Comparison of ENCODE assay signal across 11 cellular contexts in the genomic region with DNA sequence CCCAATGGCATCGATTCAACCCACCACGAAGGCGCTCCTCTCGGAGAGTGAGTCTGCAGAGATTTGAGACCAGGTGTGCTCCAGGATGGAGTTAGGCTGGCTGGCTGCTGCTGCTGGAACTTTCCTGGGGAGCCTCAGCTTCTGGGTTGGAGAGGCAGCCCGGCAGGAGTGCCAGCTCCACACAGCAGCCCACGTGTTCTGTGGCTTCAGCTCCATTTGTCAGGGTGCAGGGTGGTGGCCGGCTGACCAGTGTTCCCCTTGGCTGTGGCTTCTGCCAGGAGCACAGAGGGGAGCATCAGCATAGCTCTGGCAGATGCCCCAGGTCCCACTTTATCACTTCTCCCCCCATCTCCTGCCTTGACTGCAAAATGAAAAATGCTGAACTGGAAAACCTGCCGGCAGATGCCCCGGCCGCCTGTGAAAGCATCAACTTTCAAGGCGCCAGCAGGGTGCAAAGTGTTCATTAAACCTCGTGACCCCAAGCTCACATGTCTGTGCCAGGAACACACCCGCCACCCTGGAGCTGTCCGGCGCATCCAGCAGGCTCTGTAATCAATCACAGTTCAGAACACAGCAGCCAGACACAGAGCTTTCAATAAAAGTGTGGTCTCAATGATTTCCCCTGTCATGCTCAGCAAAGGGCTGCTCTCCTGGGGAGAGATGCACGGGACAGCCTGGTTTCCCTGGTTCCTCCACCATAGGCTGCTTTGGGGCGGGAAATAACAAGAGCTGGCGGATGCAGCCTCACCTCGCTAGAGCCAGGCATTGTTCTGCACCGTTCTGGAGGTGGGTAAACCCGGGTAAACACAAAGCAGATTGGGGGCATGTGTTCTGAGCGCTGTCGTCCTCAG.
DNase-seq lines count a peak whose midpoint lies in the region; ATAC-seq and TF ChIP-seq lines count a peak whose summit lies in the region.
"Had no signal": no experiment of that assay in that cellular context is flagged by ENCODE, and none has a peak within 500 bp of the region (broad histone marks: within the 10 kb centered on the region; RNA-seq: fewer than 3 reads in every experiment).

No MANE protein-coding gene starts in this region.

- no peak overlapping the region for H3K27ac ChIP-seq in HEK293 (ENCODE audit: extremely low read depth, low read depth, low read length)
- H3K27ac ChIP-seq in tibial artery: no peak overlapping the region

- H3K4me3 ChIP-seq in HEK293 (ENCODE audit: low read depth, low read length): no peak overlapping the region
- H3K4me3 ChIP-seq in tibial artery: no peak overlapping the region
- H3K4me3 ChIP-seq: smooth muscle cell had no signal

- POLR2A ChIA-PET in HEK293 (lab: Yijun Ruan, JAX): interaction anchor here (0.5 kb wide), 1 partner anchor 12 kb away, joined by 3 read pairs; no protein-coding TSS in a partner anchor

- CTCF ChIA-PET in HEK293 (lab: Yijun Ruan, JAX): interaction anchor here (0.6 to 1.9 kb wide), 10 partner anchors 11 to 275 kb away, joined by 3 to 7 read pairs (median 4); a partner anchor contains a TSS

- peak; percentile 37 for DNase-seq in COLO668 (lab: John Stamatoyannopoulos, UW; ENCODE audit: unreplicated experiment)
- DNase-seq in NCI-H748 treated with DMSO at 0.1 percent for 48 hours (lab: John Stamatoyannopoulos, UW): peak; percentile 89
- peak; percentile 83 for DNase-seq in left kidney (ENCODE audit: low read depth, low spot score)
- DNase-seq in NK-92 (lab: John Stamatoyannopoulos, UW; ENCODE audit: unreplicated experiment): no peak
- DNase-seq in activated CD4-positive, alpha-beta T cell treated with anti-CD3 and anti-CD28 coated beads, Interleukin-2, amount 50 U/mL, for 1 hour: no peak
- no peak for DNase-seq in tibial artery
- DNase-seq: CD4-positive, alpha-beta memory T cell; central memory CD4-positive, alpha-beta T cell had no signal

- intact Hi-C loops in tibial artery (cut with DNase I; ENCODE audit: low total_unique reads): no loop called here

- H3K9me3 ChIP-seq in HEK293 (ENCODE audit: control insufficient read depth, insufficient read depth, low read depth, low read length) (no peaks in the 10 kb centered on the region), tibial artery (peaks cover 0 to 9% (median 0%) of the 10 kb centered on the region in 3 donors)

- peaks cover 0 to 58% of the 10 kb centered on the region in 2 donors for H3K27me3 ChIP-seq in tibial artery

- H3K36me3 ChIP-seq in HEK293 (ENCODE audit: control insufficient read depth in 2 of 2, insufficient read depth in 1 of 2, low read length in 2 of 2): no peaks in the 10 kb centered on the region
- H3K36me3 ChIP-seq in tibial artery: no peaks in the 10 kb centered on the region

- no peak for ATAC-seq in GM18519 (IDR thresholded peaks at IDR 0.05; ENCODE audit: low FRiP score, unreplicated experiment)

- peaks cover 9% of the 10 kb centered on the region; the same call in 1 of the 2 replicates for H3K4me1 ChIP-seq in HEK293 (ENCODE audit: control insufficient read depth, insufficient read depth, low read length)
- H3K4me1 ChIP-seq in tibial artery: peaks cover 0 to 17% (median 0%) of the 10 kb centered on the region in 4 donors

- TF ChIP-seq CTCF in HEK293 (tag by site-specific recombination; IDR thresholded peaks at IDR 0.05) (no peak), tibial artery (IDR thresholded peaks at IDR 0.05) (no peak)

TF ChIP-seq in HEK293, 187 proteins besides CTCF, POLR2A, EP300 and RAD21 (continues in another document):
- TF ChIP-seq ZNF174 (tag by site-specific recombination; IDR thresholded peaks at IDR 0.05) (no peak), MEIS1 (CRISPR knock-in tag; IDR thresholded peaks at IDR 0.05; ENCODE audit: borderline replicate concordance) (no peak), PRDM1 (tag by site-specific recombination; IDR thresholded peaks at IDR 0.05) (peak; percentile 19; the same call in 1 of the 2 replicates), ZNF302 (tag by site-specific recombination; IDR thresholded peaks at IDR 0.05; ENCODE audit: low read depth) (no peak), ZNF664 (tag by site-specific recombination; IDR thresholded peaks at IDR 0.05) (no peak), ZNF391 (tag by site-specific recombination; IDR thresholded peaks at IDR 0.05; ENCODE audit: borderline replicate concordance, low read depth) (no peak), ZBTB17 (tag by site-specific recombination; IDR thresholded peaks at IDR 0.05) (peak; percentile 91), TRIM28 (IDR thresholded peaks at IDR 0.05; ENCODE audit: borderline replicate concordance, low read length) (0 out of 2 replicates have a peak, but pooled peaks have one; percentile 24), ZNF341 (tag by site-specific recombination; IDR thresholded peaks at IDR 0.05; ENCODE audit: low read depth) (peak; percentile 87)
- TF ChIP-seq, protein P1, sequence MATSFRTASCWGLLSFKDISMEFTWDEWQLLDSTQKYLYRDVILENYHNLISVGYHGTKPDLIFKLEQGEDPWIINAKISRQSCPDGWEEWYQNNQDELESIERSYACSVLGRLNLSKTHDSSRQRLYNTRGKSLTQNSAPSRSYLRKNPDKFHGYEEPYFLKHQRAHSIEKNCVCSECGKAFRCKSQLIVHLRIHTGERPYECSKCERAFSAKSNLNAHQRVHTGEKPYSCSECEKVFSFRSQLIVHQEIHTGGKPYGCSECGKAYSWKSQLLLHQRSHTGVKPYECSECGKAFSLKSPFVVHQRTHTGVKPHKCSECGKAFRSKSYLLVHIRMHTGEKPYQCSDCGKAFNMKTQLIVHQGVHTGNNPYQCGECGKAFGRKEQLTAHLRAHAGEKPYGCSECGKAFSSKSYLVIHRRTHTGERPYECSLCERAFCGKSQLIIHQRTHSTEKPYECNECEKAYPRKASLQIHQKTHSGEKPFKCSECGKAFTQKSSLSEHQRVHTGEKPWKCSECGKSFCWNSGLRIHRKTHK (tag by site-specific recombination; IDR thresholded peaks at IDR 0.05): no peak
- TF ChIP-seq, protein P2, sequence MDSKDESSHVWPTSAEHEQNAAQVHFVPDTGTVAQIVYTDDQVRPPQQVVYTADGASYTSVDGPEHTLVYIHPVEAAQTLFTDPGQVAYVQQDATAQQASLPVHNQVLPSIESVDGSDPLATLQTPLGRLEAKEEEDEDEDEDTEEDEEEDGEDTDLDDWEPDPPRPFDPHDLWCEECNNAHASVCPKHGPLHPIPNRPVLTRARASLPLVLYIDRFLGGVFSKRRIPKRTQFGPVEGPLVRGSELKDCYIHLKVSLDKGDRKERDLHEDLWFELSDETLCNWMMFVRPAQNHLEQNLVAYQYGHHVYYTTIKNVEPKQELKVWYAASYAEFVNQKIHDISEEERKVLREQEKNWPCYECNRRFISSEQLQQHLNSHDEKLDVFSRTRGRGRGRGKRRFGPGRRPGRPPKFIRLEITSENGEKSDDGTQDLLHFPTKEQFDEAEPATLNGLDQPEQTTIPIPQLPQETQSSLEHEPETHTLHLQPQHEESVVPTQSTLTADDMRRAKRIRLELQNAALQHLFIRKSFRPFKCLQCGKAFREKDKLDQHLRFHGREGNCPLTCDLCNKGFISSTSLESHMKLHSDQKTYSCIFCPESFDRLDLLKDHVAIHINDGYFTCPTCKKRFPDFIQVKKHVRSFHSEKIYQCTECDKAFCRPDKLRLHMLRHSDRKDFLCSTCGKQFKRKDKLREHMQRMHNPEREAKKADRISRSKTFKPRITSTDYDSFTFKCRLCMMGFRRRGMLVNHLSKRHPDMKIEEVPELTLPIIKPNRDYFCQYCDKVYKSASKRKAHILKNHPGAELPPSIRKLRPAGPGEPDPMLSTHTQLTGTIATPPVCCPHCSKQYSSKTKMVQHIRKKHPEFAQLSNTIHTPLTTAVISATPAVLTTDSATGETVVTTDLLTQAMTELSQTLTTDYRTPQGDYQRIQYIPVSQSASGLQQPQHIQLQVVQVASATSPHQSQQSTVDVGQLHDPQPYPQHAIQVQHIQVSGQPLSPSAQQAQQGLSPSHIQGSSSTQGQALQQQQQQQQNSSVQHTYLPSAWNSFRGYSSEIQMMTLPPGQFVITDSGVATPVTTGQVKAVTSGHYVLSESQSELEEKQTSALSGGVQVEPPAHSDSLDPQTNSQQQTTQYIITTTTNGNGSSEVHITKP (tag by site-specific recombination; IDR thresholded peaks at IDR 0.05): no peak
- TF ChIP-seq, protein P3, sequence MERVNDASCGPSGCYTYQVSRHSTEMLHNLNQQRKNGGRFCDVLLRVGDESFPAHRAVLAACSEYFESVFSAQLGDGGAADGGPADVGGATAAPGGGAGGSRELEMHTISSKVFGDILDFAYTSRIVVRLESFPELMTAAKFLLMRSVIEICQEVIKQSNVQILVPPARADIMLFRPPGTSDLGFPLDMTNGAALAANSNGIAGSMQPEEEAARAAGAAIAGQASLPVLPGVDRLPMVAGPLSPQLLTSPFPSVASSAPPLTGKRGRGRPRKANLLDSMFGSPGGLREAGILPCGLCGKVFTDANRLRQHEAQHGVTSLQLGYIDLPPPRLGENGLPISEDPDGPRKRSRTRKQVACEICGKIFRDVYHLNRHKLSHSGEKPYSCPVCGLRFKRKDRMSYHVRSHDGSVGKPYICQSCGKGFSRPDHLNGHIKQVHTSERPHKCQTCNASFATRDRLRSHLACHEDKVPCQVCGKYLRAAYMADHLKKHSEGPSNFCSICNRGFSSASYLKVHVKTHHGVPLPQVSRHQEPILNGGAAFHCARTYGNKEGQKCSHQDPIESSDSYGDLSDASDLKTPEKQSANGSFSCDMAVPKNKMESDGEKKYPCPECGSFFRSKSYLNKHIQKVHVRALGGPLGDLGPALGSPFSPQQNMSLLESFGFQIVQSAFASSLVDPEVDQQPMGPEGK (tag by site-specific recombination; IDR thresholded peaks at IDR 0.05): peak; percentile 18; the same call in 1 of the 2 replicates

Comparison
In these comparisons a context has a peak if more than half of its experiments do, and no peak if none do; other contexts are left out.
1. DNase-seq: peak in COLO668 (single experiment), NCI-H748 treated with DMSO at 0.1 percent for 48 hours (single experiment) and left kidney (single experiment); none in NK-92 (single experiment), activated CD4-positive, alpha-beta T cell treated with anti-CD3 and anti-CD28 coated beads, Interleukin-2, amount 50 U/mL, for 1 hour (single experiment) and tibial artery (0 of 2).